ENCODE assay signal across 13 cellular contexts in genomic region chr3:29695905-29696238, GRCh38.
A peak's percentile ranks its signal among the peaks of the same experiment; 100 is the strongest.
DNase-seq lines count a peak whose midpoint lies in the region; ATAC-seq and TF ChIP-seq lines count a peak whose summit lies in the region.
"Had no signal": no experiment of that assay in that cellular context is flagged by ENCODE, and none has a peak within 500 bp of the region (broad histone marks: within the 10 kb centered on the region; RNA-seq: fewer than 3 reads in every experiment).

No MANE protein-coding gene starts in this region.

- TF ChIP-seq CTCF in colonic mucosa (IDR thresholded peaks at IDR 0.05) (no peak), lower lobe of right lung (IDR thresholded peaks at IDR 0.05) (no peak)

- H3K9me3 ChIP-seq in HUES6 (ENCODE audit: control insufficient read depth, insufficient read depth, low read depth, low read length) (0 out of 2 replicates have a peak, but pooled peaks cover 3% of the 10 kb centered on the region), colonic mucosa (no peaks in the 10 kb centered on the region), lower lobe of right lung (no peaks in the 10 kb centered on the region), subcutaneous abdominal adipose tissue (ENCODE audit: control insufficient read depth in 5 of 5, low read length in 5 of 5) (no peaks in the 10 kb centered on the region)

- H3K36me3 ChIP-seq in HUES6 (ENCODE audit: control insufficient read depth, insufficient read depth, low read length) (no peaks in the 10 kb centered on the region), colonic mucosa (no peaks in the 10 kb centered on the region), lower lobe of right lung (no peaks in the 10 kb centered on the region), subcutaneous abdominal adipose tissue (ENCODE audit: control insufficient read depth in 5 of 5, insufficient read depth in 5 of 5, low read length in 5 of 5) (peaks cover 0 to 3% (median 0%) of the 10 kb centered on the region in 5 donors)

- peaks cover 28% of the 10 kb centered on the region for H3K4me1 ChIP-seq in HUES6 (ENCODE audit: control insufficient read depth, insufficient read depth, low read length)
- H3K4me1 ChIP-seq in colonic mucosa: no peaks in the 10 kb centered on the region
- H3K4me1 ChIP-seq in lower lobe of right lung: peaks cover 37% of the 10 kb centered on the region
- H3K4me1 ChIP-seq in subcutaneous abdominal adipose tissue (ENCODE audit: control insufficient read depth in 5 of 5, insufficient read depth in 5 of 5, low read length in 5 of 5): peaks cover 6 to 36% (median 31%) of the 10 kb centered on the region in 5 donors

- H3K4me3 ChIP-seq in HUES6 (ENCODE audit: low read depth, low read length) (no peak overlapping the region), colonic mucosa (no peak overlapping the region), lower lobe of right lung (no peak overlapping the region), subcutaneous abdominal adipose tissue (ENCODE audit: low read depth in 1 of 5, low read length in 5 of 5) (peak overlapping the region in 1 of 5 donors; percentile 25)

- H3K27ac ChIP-seq in HUES6 (ENCODE audit: low read depth, low read length): peak overlapping the region; percentile 91; the same call in 1 of the 2 replicates
- peak overlapping the region; percentile 42 for H3K27ac ChIP-seq in colonic mucosa
- H3K27ac ChIP-seq in lower lobe of right lung: peak overlapping the region; percentile 63
- H3K27ac ChIP-seq in subcutaneous abdominal adipose tissue (ENCODE audit: low read depth, low read length): peak overlapping the region; percentile 96

- intact Hi-C loops in colonic mucosa (cut with DNase I): no loop called here
- intact Hi-C loops in lower lobe of right lung (cut with DNase I): no loop called here

- H3K9ac ChIP-seq in HUES6 (ENCODE audit: low read length): no peak overlapping the region
- H3K9ac ChIP-seq in colonic mucosa (ENCODE audit: low read depth in 2 of 2, low read length in 2 of 2): no peak overlapping the region
- peak overlapping the region in 4 of 5 donors; percentile 15 to 76 (median 56) for H3K9ac ChIP-seq in subcutaneous abdominal adipose tissue (ENCODE audit: low read length in 5 of 5)

- H3K27me3 ChIP-seq in HUES6 (ENCODE audit: control insufficient read depth, insufficient read depth, low read length) (no peaks in the 10 kb centered on the region), colonic mucosa (no peaks in the 10 kb centered on the region), lower lobe of right lung (ENCODE audit: low read depth) (no peaks in the 10 kb centered on the region), subcutaneous abdominal adipose tissue (ENCODE audit: control insufficient read depth in 5 of 5, insufficient read depth in 4 of 5, low read length in 5 of 5) (no peaks in the 10 kb centered on the region)

- ATAC-seq in lower lobe of right lung (peak; percentile 3 to 45), GM19395 (IDR thresholded peaks at IDR 0.05; ENCODE audit: unreplicated experiment) (no peak), HG02938 (IDR thresholded peaks at IDR 0.05; ENCODE audit: unreplicated experiment) (no peak)

- no peak for DNase-seq in colonic mucosa
- DNase-seq in lower lobe of right lung: no peak
- no peak for DNase-seq in SKM-1 treated with dmso at 0.1 percent for 144 hours (lab: John Stamatoyannopoulos, UW; ENCODE audit: unreplicated experiment)
- no peak for DNase-seq in Kasumi-1 (lab: John Stamatoyannopoulos, UW)
- DNase-seq: activated CD8-positive, alpha-beta memory T cell treated with anti-CD3 and anti-CD28 coated beads, Interleukin-2, amount 50 U/mL, for 48 hours; amygdala; CD4-positive, alpha-beta memory T cell; NCI-H1105 treated with DMSO at 0.1 percent for 48 hours; NK-92 treated with Interleukin-12 subunit alpha and Interleukin-12 subunit beta, amount 100 ng/mL, for 24 hours had no signal

Comparison
In these comparisons a context has a peak if more than half of its experiments do, and no peak if none do; other contexts are left out.
1. H3K27ac ChIP-seq: peak in every context shown above with its lines; median percentile 96 in subcutaneous abdominal adipose tissue; 91 in HUES6; 63 in lower lobe of right lung; 42 in colonic mucosa.
2. H3K9ac ChIP-seq: peak in subcutaneous abdominal adipose tissue (4 of 5); none in HUES6 (single experiment) and colonic mucosa (0 of 2).
3. ATAC-seq: peak in lower lobe of right lung (2 of 2); none in GM19395 (single experiment) and HG02938 (single experiment).